In genomic region chr19:56120371-56121179, GRCh38 we compare ENCODE assay signal across 8 cellular contexts. TPM values are rescaled to one million over a fixed set of nuclear protein-coding genes. Genes with fewer than 3 reads are reported as not detected.
DNase-seq lines count a peak whose midpoint lies in the region; ATAC-seq and TF ChIP-seq lines count a peak whose summit lies in the region.

No MANE protein-coding gene starts in this region.

- no peaks in the 10 kb centered on the region for H3K27me3 ChIP-seq in lower lobe of right lung (ENCODE audit: low read depth)

- peak overlapping the region; percentile 96 for H3K27ac Mint-ChIP-seq in activated CD4-positive, alpha-beta T cell treated with anti-CD3 and anti-CD28 coated beads, Interleukin-2, amount 10 ng/mL, durations not matched to agents 7 days and 5 days

- H3K36me3 ChIP-seq in lower lobe of right lung = peaks cover 3% of the 10 kb centered on the region

- peaks cover 4% of the 10 kb centered on the region for H3K9me3 Mint-ChIP-seq in activated CD4-positive, alpha-beta T cell treated with anti-CD3 and anti-CD28 coated beads, Interleukin-2, amount 10 ng/mL, durations not matched to agents 7 days and 5 days

- peak overlapping the region; percentile 78 for H3K4me3 ChIP-seq in lower lobe of right lung

- POLR2A ChIA-PET in activated CD4-positive, alpha-beta T cell treated with anti-CD3 and anti-CD28 coated beads, Interleukin-2, amount 10 ng/mL, durations not matched to agents 7 days and 5 days (lab: Charles Lee) = interaction anchor here (0.5 to 0.6 kb wide), 2 partner anchors 12 to 20 kb away, joined by 3 to 4 read pairs; no protein-coding TSS in a partner anchor

- DNase-seq in NCI-H1436 (lab: John Stamatoyannopoulos, UW) (peak; percentile 75), NCI-H1436 treated with DMSO at 0.1 percent for 48 hours (lab: John Stamatoyannopoulos, UW) (no peak), NCI-H446 treated with DMSO at 0.1 percent for 48 hours (lab: John Stamatoyannopoulos, UW) (peak; percentile 68), dermis blood vessel endothelial cell (peak; percentile 90), lower lobe of right lung (peak; percentile 92)
- DNase-seq in activated CD4-positive, alpha-beta T cell treated with anti-CD3 and anti-CD28 coated beads, Interleukin-2, amount 10 ng/mL, durations not matched to agents 7 days and 5 days = peak; percentile 72
- DNase-seq in stimulated activated CD4-positive, alpha-beta T cell treated with anti-CD3 and anti-CD28 coated beads, TNF-alpha, amount 100 ng/mL, for 24 hours (ENCODE audit: low read depth in 3 of 3) = peak; percentile 57 to 78 (median 66)

- H3K4me1 Mint-ChIP-seq in activated CD4-positive, alpha-beta T cell treated with anti-CD3 and anti-CD28 coated beads, Interleukin-2, amount 10 ng/mL, durations not matched to agents 7 days and 5 days = peaks cover 55% of the 10 kb centered on the region

- peak overlapping the region; percentile 90 for H3K27ac ChIP-seq in lower lobe of right lung

- H3K4me3 Mint-ChIP-seq in activated CD4-positive, alpha-beta T cell treated with anti-CD3 and anti-CD28 coated beads, Interleukin-2, amount 10 ng/mL, durations not matched to agents 7 days and 5 days = peak overlapping the region; percentile 87

- no peaks in the 10 kb centered on the region for H3K9me3 ChIP-seq in lower lobe of right lung

- peak; percentile 21 for TF ChIP-seq CTCF in lower lobe of right lung (IDR thresholded peaks at IDR 0.05)

- CTCF ChIA-PET in activated CD4-positive, alpha-beta T cell treated with anti-CD3 and anti-CD28 coated beads, Interleukin-2, amount 10 ng/mL, durations not matched to agents 7 days and 5 days (lab: Charles Lee) = interaction anchor here (0.6 kb wide), 2 partner anchors 90 to 467 kb away, joined by 4 read pairs; no protein-coding TSS in a partner anchor

- H3K4me1 ChIP-seq in lower lobe of right lung = peaks cover 41% of the 10 kb centered on the region

- ATAC-seq in HG02938 (IDR thresholded peaks at IDR 0.05; ENCODE audit: unreplicated experiment) (peak; percentile 25), lower lobe of right lung (peak; percentile 60 to 67)

- no peaks in the 10 kb centered on the region for H3K27me3 Mint-ChIP-seq in activated CD4-positive, alpha-beta T cell treated with anti-CD3 and anti-CD28 coated beads, Interleukin-2, amount 10 ng/mL, durations not matched to agents 7 days and 5 days

- H3K36me3 Mint-ChIP-seq in activated CD4-positive, alpha-beta T cell treated with anti-CD3 and anti-CD28 coated beads, Interleukin-2, amount 10 ng/mL, durations not matched to agents 7 days and 5 days (ENCODE audit: low read depth) = peaks cover 8% of the 10 kb centered on the region

- intact Hi-C loops in lower lobe of right lung (cut with DNase I) = no loop called here

RNA-seq across cellular contexts. Expression of gene ZNF787, which starts 0.5 kb away (rescaled TPM):
- total RNA-seq in activated CD4-positive, alpha-beta T cell treated with anti-CD3 and anti-CD28 coated beads, Interleukin-2, amount 10 ng/mL, durations not matched to agents 7 days and 5 days = 10 to 100 TPM; 34.3 to 35.4 TPM
- total RNA-seq in dermis blood vessel endothelial cell (30.0 and 41.2 TPM in 2 replicates), lower lobe of right lung (32.4 TPM)

RNA-seq across cellular contexts. Expression of gene ZNF444, which starts 20.5 kb away (rescaled TPM):
- total RNA-seq in activated CD4-positive, alpha-beta T cell treated with anti-CD3 and anti-CD28 coated beads, Interleukin-2, amount 10 ng/mL, durations not matched to agents 7 days and 5 days = 10 to 100 TPM; 26.5 to 34.6 TPM
- total RNA-seq in dermis blood vessel endothelial cell = 22.6 and 26.3 TPM in 2 replicates
- 38.7 TPM for total RNA-seq in lower lobe of right lung

RNA-seq across cellular contexts. Expression of gene GALP, which starts 55.2 kb away (rescaled TPM):
- not detected for total RNA-seq in activated CD4-positive, alpha-beta T cell treated with anti-CD3 and anti-CD28 coated beads, Interleukin-2, amount 10 ng/mL, durations not matched to agents 7 days and 5 days
- total RNA-seq in dermis blood vessel endothelial cell = not detected in 2 replicates
- total RNA-seq in lower lobe of right lung = not detected
